In genomic region chr2:12685145-12685544, GRCh38 we compare ENCODE assay signal across 1 cellular context.
TF ChIP-seq lines count a peak whose summit lies in the region.

No MANE protein-coding gene starts in this region.

TF ChIP-seq in SK-N-SH, 30 proteins besides CTCF, POLR2A, EP300 and RAD21 (continued from another document):
- TF ChIP-seq IRF3 (IDR thresholded peaks at IDR 0.05; ENCODE audit: low read depth, low read length) (no peak), TEAD4 (IDR thresholded peaks at IDR 0.05; ENCODE audit: borderline replicate concordance, insufficient read depth) (no peak), RCOR1 (IDR thresholded peaks at IDR 0.05; ENCODE audit: low read length) (no peak), CHD2 (IDR thresholded peaks at IDR 0.05; ENCODE audit: low read length, partially characterized antibody) (no peak), FOXM1 (IDR thresholded peaks at IDR 0.05; ENCODE audit: low read depth) (no peak), JUND (IDR thresholded peaks at IDR 0.05) (no peak), SMC3 (IDR thresholded peaks at IDR 0.05; ENCODE audit: low read depth, low read length) (no peak), NRF1 (IDR thresholded peaks at IDR 0.05; ENCODE audit: low read depth, low read length) (no peak), TCF12 (IDR thresholded peaks at IDR 0.05) (no peak), EZH2phosphoT487 (IDR thresholded peaks at IDR 0.05; ENCODE audit: borderline replicate concordance, low read depth) (no peak), RXRA (IDR thresholded peaks at IDR 0.05; ENCODE audit: borderline replicate concordance, low read depth) (no peak)
